11 cellular contexts compared by ENCODE assay signal in the genomic region with DNA sequence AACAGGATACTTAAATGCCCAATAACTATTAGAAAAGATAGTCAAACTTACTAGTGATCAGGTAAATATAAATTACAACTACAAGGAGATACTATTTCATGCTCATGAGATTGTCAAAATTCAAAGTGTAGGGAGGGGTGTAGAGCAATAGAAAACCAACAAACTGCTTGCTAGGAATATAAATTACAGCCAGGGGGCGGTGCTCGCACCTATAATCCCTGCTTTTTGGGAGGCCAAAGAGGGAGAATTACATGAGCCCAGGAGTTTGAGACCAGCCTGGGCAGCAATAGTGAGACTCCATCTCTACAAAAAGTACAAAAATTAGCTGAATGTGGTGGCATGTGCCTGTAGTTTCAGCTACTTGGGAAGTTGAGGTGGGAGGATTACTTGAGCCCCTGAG.
DNase-seq lines count a peak whose midpoint lies in the region; ATAC-seq, FAIRE-seq and TF ChIP-seq lines count a peak whose summit lies in the region.
"Had no signal": no experiment of that assay in that cellular context is flagged by ENCODE, and none has a peak within 500 bp of the region (broad histone marks: within the 10 kb centered on the region; RNA-seq: fewer than 3 reads in every experiment).

No MANE protein-coding gene starts in this region.

- H3K9me3 ChIP-seq in HAP-1 (no peaks in the 10 kb centered on the region), keratinocyte (ENCODE audit: control insufficient read depth, low read depth, low read length) (no peaks in the 10 kb centered on the region), testis (no peaks in the 10 kb centered on the region)
- H3K9me3 ChIP-seq: transverse colon had no signal

- H3K4me1 ChIP-seq in HAP-1 (no peaks in the 10 kb centered on the region), keratinocyte (ENCODE audit: control insufficient read depth, extremely low read depth, insufficient read depth, low read length) (no peaks in the 10 kb centered on the region), testis (no peaks in the 10 kb centered on the region)
- H3K4me1 ChIP-seq: transverse colon had no signal

- no peaks in the 10 kb centered on the region for H3K9me1 ChIP-seq in keratinocyte (ENCODE audit: control insufficient read depth, extremely low read depth, insufficient read depth, low read length)

- no peak overlapping the region for H2AFZ ChIP-seq in keratinocyte (ENCODE audit: control insufficient read depth, low read length)

- ATAC-seq in HG02870 (IDR thresholded peaks at IDR 0.05; ENCODE audit: unreplicated experiment), result no peak

- no peak overlapping the region for H3K9ac ChIP-seq in keratinocyte (ENCODE audit: control insufficient read depth, extremely low read depth, insufficient read depth, low read length)

- H4K20me1 ChIP-seq in keratinocyte (ENCODE audit: control insufficient read depth, extremely low read depth, insufficient read depth, low read length), result no peaks in the 10 kb centered on the region

- in situ Hi-C loops in HAP-1 (cut with MboI; ENCODE audit: low sequenced_read_pairs) (no loop called here), SK-MEL-5 (cut with HindIII; ENCODE audit: low pct_unique_long_range_greater_than_20kb, low sequenced_read_pairs) (no loop called here)

- no peaks in the 10 kb centered on the region for H3K36me3 ChIP-seq in HAP-1 (replicated peaks)
- no peaks in the 10 kb centered on the region for H3K36me3 ChIP-seq in keratinocyte (ENCODE audit: control insufficient read depth in 2 of 2, extremely low read depth in 1 of 2, insufficient read depth in 2 of 2, low read length in 2 of 2)
- no peaks in the 10 kb centered on the region for H3K36me3 ChIP-seq in testis (ENCODE audit: low read depth, missing control alignments)
- H3K36me3 ChIP-seq: transverse colon had no signal

- dilution Hi-C loops in keratinocyte (cut with MboI; ENCODE audit: extremely low pct_ligation_motif_present, low sequenced_read_pairs), result no loop called here

- H3K4me2 ChIP-seq in keratinocyte (ENCODE audit: control insufficient read depth, extremely low read depth, insufficient read depth, low read depth, low read length), result no peak overlapping the region

- DNase-seq in EL, result peak; percentile 28
- DNase-seq in HAP-1 (ENCODE audit: low spot score in 2 of 2), result peak; percentile 22 to 56
- DNase-seq in SK-MEL-5 (ENCODE audit: low read depth, low spot score), result peak; percentile 52
- DNase-seq in keratinocyte (ENCODE audit: low read depth, low spot score), result no peak
- no peak for DNase-seq in AG08395 (ENCODE audit: low spot score)
- no peak for DNase-seq in activated naive CD4-positive, alpha-beta T cell treated with anti-CD3 and anti-CD28 coated beads, Interleukin-2, amount 50 U/mL, for 16 hours
- no peak for DNase-seq in testis
- DNase-seq: amygdala; stimulated activated CD4-positive, alpha-beta T cell treated with anti-CD3 and anti-CD28 coated beads, Interleukin-12 subunit alpha, Interleukin-12 subunit beta, amount 100 ng/mL, for 4 hours; transverse colon had no signal

- H3K27me3 ChIP-seq in HAP-1 (ENCODE audit: low read depth) (no peaks in the 10 kb centered on the region), keratinocyte (ENCODE audit: control insufficient read depth, extremely low read depth, insufficient read depth, low read length) (no peaks in the 10 kb centered on the region), testis (no peaks in the 10 kb centered on the region)
- H3K27me3 ChIP-seq: transverse colon had no signal

- TF ChIP-seq POLR2A in testis (IDR thresholded peaks at IDR 0.05), result no peak

- WGBS in testis, 2 donors, result 76 to 83% methylated on average over 2 of the region's 2 CpGs

- H3K79me2 ChIP-seq in keratinocyte (ENCODE audit: control insufficient read depth, insufficient read depth, low read length), result no peaks in the 10 kb centered on the region

- intact Hi-C loops in testis (cut with DNase I; ENCODE audit: low total_unique reads), result no loop called here

- peak; percentile 30 to 54 (median 35) for TF ChIP-seq CTCF in keratinocyte (optimal IDR thresholded peaks at IDR 0.05 in 1 of 3, IDR thresholded peaks at IDR 0.05 in 1 of 3, conservative IDR thresholded peaks at IDR 0.05 in 1 of 3; ENCODE audit: extremely low read depth in 1 of 3, insufficient read depth in 2 of 3, low read length in 3 of 3)
- no peak for TF ChIP-seq CTCF in testis (IDR thresholded peaks at IDR 0.05)

- no peak overlapping the region for H3K4me3 ChIP-seq in HAP-1
- no peak overlapping the region for H3K4me3 ChIP-seq in keratinocyte (ENCODE audit: control insufficient read depth in 2 of 3, extremely low read depth in 1 of 3, insufficient read depth in 2 of 3, low read depth in 1 of 3, low read length in 3 of 3)
- no peak overlapping the region for H3K4me3 ChIP-seq in testis
- H3K4me3 ChIP-seq: transverse colon had no signal

- no peak for FAIRE-seq in keratinocyte (lab: Jason Lieb, UNC)

- H3K27ac ChIP-seq in keratinocyte (ENCODE audit: control insufficient read depth, insufficient read depth, low read length) (no peak overlapping the region), testis (no peak overlapping the region)
- H3K27ac ChIP-seq: transverse colon had no signal

Comparison
In these comparisons a context has a peak if more than half of its experiments do, and no peak if none do; other contexts are left out.
1. DNase-seq: peak in EL (single experiment), HAP-1 (2 of 2) and SK-MEL-5 (single experiment); none in keratinocyte (single experiment), AG08395 (single experiment), activated naive CD4-positive, alpha-beta T cell treated with anti-CD3 and anti-CD28 coated beads, Interleukin-2, amount 50 U/mL, for 16 hours (single experiment) and testis (single experiment).
2. CTCF ChIP-seq: peak in keratinocyte (3 of 3); none in testis (0 of 3).